37 cellular contexts compared by ENCODE assay signal in genomic region chr12:130944878-130945277, GRCh38. TPM values are rescaled to one million over a fixed set of nuclear protein-coding genes. Genes with fewer than 3 reads are reported as not detected.
"Had no signal": no experiment of that assay in that cellular context is flagged by ENCODE, and none has a peak within 500 bp of the region (broad histone marks: within the 10 kb centered on the region; RNA-seq: fewer than 3 reads in every experiment).

No MANE protein-coding gene starts in this region.

- H3K27me3 ChIP-seq: MG63 had no signal

- H3K36me3 ChIP-seq: MG63 had no signal

- DNase-seq: Karpas-422, Kasumi-1, MG63, MM.1S, MV-4-11, NCI-H1048, NCI-H1092, NCI-H1092 treated with DMSO at 0.1 percent for 48 hours, NCI-H1105, NCI-H1105 treated with DMSO at 0.1 percent for 48 hours, NCI-H1417, NCI-H1417 treated with DMSO at 0.1 percent for 48 hours, NCI-H1436, NCI-H1436 treated with DMSO at 0.1 percent for 48 hours, NCI-H146, NCI-H1694, NCI-H1694 treated with DMSO at 0.1 percent for 48 hours, NCI-H187, NCI-H187 treated with DMSO at 0.1 percent for 48 hours, NCI-H1930, NCI-H2029, NCI-H2029 treated with DMSO at 0.1 percent for 48 hours, NCI-H2081, NCI-H2081 treated with DMSO at 0.1 percent for 48 hours, NCI-H2107, NCI-H2171, NCI-H2171 treated with DMSO at 0.1 percent for 48 hours, NCI-H2227 treated with DMSO at 0.1 percent for 48 hours, NCI-H345, NCI-H446, NCI-H446 treated with DMSO at 0.1 percent for 48 hours, NCI-H510A, NCI-H510A treated with DMSO at 0.1 percent for 48 hours, NCI-H524, NCI-H524 treated with DMSO at 0.1 percent for 48 hours had no signal

- H3K4me3 ChIP-seq: MG63 had no signal

RNA-seq across cellular contexts. Expression of gene ADGRD1, which starts 8.8 kb away (rescaled TPM):
- total RNA-seq: LHCN-M2, M059J had no signal
